Comparison of ENCODE assay signal across 19 cellular contexts in the genomic region with DNA sequence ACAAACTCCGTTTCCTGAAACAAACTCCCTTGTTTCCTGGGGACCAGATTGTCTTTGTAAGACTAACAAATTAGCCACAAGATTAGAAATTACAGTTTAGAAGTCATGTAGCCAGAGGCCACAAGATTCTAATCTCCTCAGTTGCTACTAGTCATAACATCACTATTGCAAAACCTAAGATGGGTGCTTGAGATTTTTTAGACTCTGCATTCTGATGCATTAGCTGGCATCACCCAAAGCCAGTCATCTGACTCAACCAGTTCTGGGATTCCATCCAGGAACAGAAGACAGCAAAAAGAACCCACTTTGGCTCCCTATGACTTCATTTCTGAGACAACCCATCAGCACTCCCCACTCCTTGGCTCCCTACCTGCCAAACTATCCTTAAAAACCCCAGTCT.
DNase-seq lines count a peak whose midpoint lies in the region; ATAC-seq and TF ChIP-seq lines count a peak whose summit lies in the region.
"Had no signal": no experiment of that assay in that cellular context is flagged by ENCODE, and none has a peak within 500 bp of the region (broad histone marks: within the 10 kb centered on the region; RNA-seq: fewer than 3 reads in every experiment).

No MANE protein-coding gene starts in this region.

- no peaks in the 10 kb centered on the region for H3K79me2 ChIP-seq in SK-N-SH (ENCODE audit: insufficient read depth)

- H3K4me3 Mint-ChIP-seq in naive thymus-derived CD4-positive, alpha-beta T cell: no peak overlapping the region

- no peak for TF ChIP-seq EP300 in SK-N-SH (IDR thresholded peaks at IDR 0.05; ENCODE audit: borderline replicate concordance in 1 of 2, low read depth in 1 of 2, low read length in 1 of 2)

- no peak overlapping the region for H2AFZ ChIP-seq in SK-N-SH (ENCODE audit: low read depth)

- no peak overlapping the region for H3K27ac Mint-ChIP-seq in naive thymus-derived CD4-positive, alpha-beta T cell
- H3K27ac Mint-ChIP-seq: activated naive CD4-positive, alpha-beta T cell treated with anti-CD3 and anti-CD28 coated beads, Interleukin-2, amount 50 U/mL, for 72 hours had no signal

- H3K27ac ChIP-seq in SK-N-SH (ENCODE audit: low read depth in 2 of 2, low read length in 1 of 2): no peak overlapping the region
- H3K27ac ChIP-seq in heart right ventricle: no peak overlapping the region
- no peak overlapping the region for H3K27ac ChIP-seq in naive thymus-derived CD4-positive, alpha-beta T cell (ENCODE audit: low read depth, low read length)
- H3K27ac ChIP-seq: 22Rv1; BLaER1 treated with 17β-estradiol and CSF1 and Interleukin-3, amounts not matched to agents 10 nM and 100 nM; lower lobe of right lung; tibial artery had no signal

- no peaks in the 10 kb centered on the region for H3K27me3 Mint-ChIP-seq in naive thymus-derived CD4-positive, alpha-beta T cell

- no peaks in the 10 kb centered on the region for H4K20me1 ChIP-seq in SK-N-SH (ENCODE audit: insufficient read depth)
- H4K20me1 ChIP-seq: BLaER1 treated with 17β-estradiol and CSF1 and Interleukin-3, amounts not matched to agents 10 nM and 100 nM had no signal

- no peak for TF ChIP-seq CTCF in SK-N-SH (IDR thresholded peaks at IDR 0.05)
- TF ChIP-seq CTCF in astrocyte of the cerebellum (IDR thresholded peaks at IDR 0.05; ENCODE audit: low read depth, low read length, missing control alignments): no peak
- no peak for TF ChIP-seq CTCF in heart right ventricle (IDR thresholded peaks at IDR 0.05)

- no peak overlapping the region for H3K4me2 ChIP-seq in SK-N-SH

- H3K4me3 ChIP-seq in SK-N-SH (ENCODE audit: low read depth in 2 of 2, low read length in 1 of 2) (no peak overlapping the region), astrocyte of the cerebellum (ENCODE audit: low read depth, low read length) (no peak overlapping the region), heart right ventricle (no peak overlapping the region)
- no peak overlapping the region for H3K4me3 ChIP-seq in naive thymus-derived CD4-positive, alpha-beta T cell (ENCODE audit: low read length)
- H3K4me3 ChIP-seq: BLaER1 treated with 17β-estradiol and CSF1 and Interleukin-3, amounts not matched to agents 10 nM and 100 nM; lower lobe of right lung; tibial artery had no signal

- DNase-seq in SK-N-SH (no peak), astrocyte of the cerebellum (ENCODE audit: low read depth) (peak; percentile 0), iris pigment epithelial cell (ENCODE audit: low read depth) (peak; percentile 1), heart right ventricle (no peak)
- no peak for DNase-seq in central memory CD4-positive, alpha-beta T cell
- DNase-seq in naive thymus-derived CD4-positive, alpha-beta T cell: no peak
- DNase-seq: activated CD4-positive, alpha-beta T cell treated with anti-CD3 and anti-CD28 coated beads for 1 hour; dermis blood vessel endothelial cell; lower lobe of right lung; NCI-H82; nucleus accumbens; right cardiac atrium; stimulated activated naive CD4-positive, alpha-beta T cell treated with Interleukin-2 at 50 U/mL for 16 hours; tibial artery had no signal

- H3K4me1 Mint-ChIP-seq in naive thymus-derived CD4-positive, alpha-beta T cell: no peaks in the 10 kb centered on the region

- in situ Hi-C loops in astrocyte of the cerebellum (cut with HindIII; ENCODE audit: low sequenced_read_pairs): no loop called here

- POLR2A ChIA-PET in SK-N-SH (lab: Yijun Ruan, JAX): no interaction called here
- POLR2A ChIA-PET in naive thymus-derived CD4-positive, alpha-beta T cell (lab: Charles Lee): no interaction called here

- H3K9me3 Mint-ChIP-seq in naive thymus-derived CD4-positive, alpha-beta T cell: peaks cover 0 to 21% (median 7%) of the 10 kb centered on the region in 11 donors

- H3K36me3 Mint-ChIP-seq in naive thymus-derived CD4-positive, alpha-beta T cell: no peaks in the 10 kb centered on the region

- no peaks in the 10 kb centered on the region for H3K36me3 ChIP-seq in SK-N-SH (replicated peaks in 1 of 2; ENCODE audit: control insufficient read depth in 1 of 2, insufficient read depth in 2 of 2, low read length in 1 of 2)
- no peaks in the 10 kb centered on the region for H3K36me3 ChIP-seq in heart right ventricle
- no peaks in the 10 kb centered on the region for H3K36me3 ChIP-seq in naive thymus-derived CD4-positive, alpha-beta T cell (ENCODE audit: control insufficient read depth in 2 of 3, insufficient read depth in 3 of 3, low read length in 3 of 3)
- H3K36me3 ChIP-seq: BLaER1 treated with 17β-estradiol and CSF1 and Interleukin-3, amounts not matched to agents 10 nM and 100 nM; lower lobe of right lung; tibial artery had no signal

- H3K27me3 ChIP-seq in SK-N-SH (ENCODE audit: insufficient read depth): no peaks in the 10 kb centered on the region
- no peaks in the 10 kb centered on the region for H3K27me3 ChIP-seq in heart right ventricle
- no peaks in the 10 kb centered on the region for H3K27me3 ChIP-seq in naive thymus-derived CD4-positive, alpha-beta T cell (ENCODE audit: control insufficient read depth in 2 of 2, insufficient read depth in 2 of 2, low read length in 2 of 2)
- H3K27me3 ChIP-seq: BLaER1 treated with 17β-estradiol and CSF1 and Interleukin-3, amounts not matched to agents 10 nM and 100 nM; tibial artery had no signal

- TF ChIP-seq RAD21 in SK-N-SH (IDR thresholded peaks at IDR 0.05; ENCODE audit: low read length): no peak

- no peaks in the 10 kb centered on the region for H3K9me3 ChIP-seq in SK-N-SH
- H3K9me3 ChIP-seq in heart right ventricle: peaks cover 0 to 3% (median 0%) of the 10 kb centered on the region in 11 donors
- no peaks in the 10 kb centered on the region for H3K9me3 ChIP-seq in naive thymus-derived CD4-positive, alpha-beta T cell (ENCODE audit: control insufficient read depth in 2 of 3, low read length in 3 of 3)
- H3K9me3 ChIP-seq: lower lobe of right lung, tibial artery had no signal

- CTCF ChIA-PET in SK-N-SH (lab: Yijun Ruan, JAX): no interaction called here
- CTCF ChIA-PET in naive thymus-derived CD4-positive, alpha-beta T cell (lab: Charles Lee): no interaction called here

- 7% methylated on average over 1 of the region's 1 CpG for WGBS in SK-N-SH (ENCODE audit: low lambda C conversion rate)
- WGBS in heart right ventricle, 2 donors: 56 to 57% methylated on average over 1 of the region's 1 CpG

- H3K4me1 ChIP-seq in SK-N-SH (ENCODE audit: control insufficient read depth in 1 of 2, insufficient read depth in 2 of 2, low read depth in 1 of 2, low read length in 1 of 2) (no peaks in the 10 kb centered on the region), heart right ventricle (no peaks in the 10 kb centered on the region)
- no peaks in the 10 kb centered on the region for H3K4me1 ChIP-seq in naive thymus-derived CD4-positive, alpha-beta T cell (ENCODE audit: control insufficient read depth in 2 of 2, insufficient read depth in 2 of 2, low read length in 2 of 2)
- H3K4me1 ChIP-seq: lower lobe of right lung, tibial artery had no signal

- no peaks in the 10 kb centered on the region for H3F3A ChIP-seq in SK-N-SH (replicated peaks; ENCODE audit: insufficient read depth)

- H3K9me2 ChIP-seq in SK-N-SH: no peaks in the 10 kb centered on the region

- no peak for ATAC-seq in SK-N-SH treated with all-trans-retinoic acid at 6 μM for 48 hours
- ATAC-seq in heart right ventricle: no peak
- ATAC-seq in naive thymus-derived CD4-positive, alpha-beta T cell: no peak
- no peak for ATAC-seq in HG02610 (IDR thresholded peaks at IDR 0.05; ENCODE audit: unreplicated experiment)
- ATAC-seq: activated naive CD4-positive, alpha-beta T cell treated with anti-CD3 and anti-CD28 coated beads, Interleukin-2, amount 50 U/mL, for 72 hours; lower lobe of right lung; right cardiac atrium had no signal

- intact Hi-C loops in heart right ventricle (cut with DNase I): no loop called here
- intact Hi-C loops in naive thymus-derived CD4-positive, alpha-beta T cell (cut with micrococcal nuclease): no loop called here

- no peak overlapping the region for H3K9ac ChIP-seq in SK-N-SH
- H3K9ac ChIP-seq: BLaER1 treated with 17β-estradiol and CSF1 and Interleukin-3, amounts not matched to agents 10 nM and 100 nM had no signal

TF ChIP-seq in SK-N-SH treated with all-trans-retinoic acid at 6 μM for 48 hours, 23 proteins besides CTCF, POLR2A, EP300 and RAD21:
- TF ChIP-seq ZNF8 (CRISPR knock-in tag; IDR thresholded peaks at IDR 0.05): no peak
- TF ChIP-seq ISL1 (CRISPR knock-in tag; IDR thresholded peaks at IDR 0.05): peak; percentile 34; the same call in 1 of the 2 replicates
- TF ChIP-seq GLIS3 (CRISPR knock-in tag; IDR thresholded peaks at IDR 0.05): no peak

TF ChIP-seq in SK-N-SH, 30 proteins besides CTCF, POLR2A, EP300 and RAD21 (continues in another document):
- TF ChIP-seq EZH2phosphoT487 (IDR thresholded peaks at IDR 0.05; ENCODE audit: borderline replicate concordance, low read depth): no peak
- TF ChIP-seq, protein P1, sequence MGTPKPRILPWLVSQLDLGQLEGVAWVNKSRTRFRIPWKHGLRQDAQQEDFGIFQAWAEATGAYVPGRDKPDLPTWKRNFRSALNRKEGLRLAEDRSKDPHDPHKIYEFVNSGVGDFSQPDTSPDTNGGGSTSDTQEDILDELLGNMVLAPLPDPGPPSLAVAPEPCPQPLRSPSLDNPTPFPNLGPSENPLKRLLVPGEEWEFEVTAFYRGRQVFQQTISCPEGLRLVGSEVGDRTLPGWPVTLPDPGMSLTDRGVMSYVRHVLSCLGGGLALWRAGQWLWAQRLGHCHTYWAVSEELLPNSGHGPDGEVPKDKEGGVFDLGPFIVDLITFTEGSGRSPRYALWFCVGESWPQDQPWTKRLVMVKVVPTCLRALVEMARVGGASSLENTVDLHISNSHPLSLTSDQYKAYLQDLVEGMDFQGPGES (IDR thresholded peaks at IDR 0.05; ENCODE audit: low read depth, low read length): no peak
- no peak for TF ChIP-seq RCOR1 (IDR thresholded peaks at IDR 0.05; ENCODE audit: low read length)
- no peak for TF ChIP-seq USF1 (IDR thresholded peaks at IDR 0.05; ENCODE audit: borderline replicate concordance, low read depth)
- TF ChIP-seq POLR2AphosphoS5 (IDR thresholded peaks at IDR 0.05; ENCODE audit: low read depth, low read length): no peak
- no peak for TF ChIP-seq GATA2 (CRISPR knock-in tag; IDR thresholded peaks at IDR 0.05)
- TF ChIP-seq SMC3 (IDR thresholded peaks at IDR 0.05; ENCODE audit: low read depth, low read length): no peak
- no peak for TF ChIP-seq GABPA (IDR thresholded peaks at IDR 0.05; ENCODE audit: low read depth)
- no peak for TF ChIP-seq JUND (IDR thresholded peaks at IDR 0.05)
- no peak for TF ChIP-seq SIN3A (IDR thresholded peaks at IDR 0.05; ENCODE audit: borderline replicate concordance, low read depth, low read length)
- no peak for TF ChIP-seq TEAD4 (IDR thresholded peaks at IDR 0.05; ENCODE audit: borderline replicate concordance, insufficient read depth)
- no peak for TF ChIP-seq NRF1 (IDR thresholded peaks at IDR 0.05; ENCODE audit: low read depth, low read length)
- no peak for TF ChIP-seq RFX5 (IDR thresholded peaks at IDR 0.05; ENCODE audit: low read length)

Comparison
In these comparisons a context has a peak if more than half of its experiments do, and no peak if none do; other contexts are left out.
1. DNase-seq: peak in astrocyte of the cerebellum (single experiment) and iris pigment epithelial cell (single experiment); none in SK-N-SH (single experiment), central memory CD4-positive, alpha-beta T cell (single experiment), heart right ventricle (0 of 2) and naive thymus-derived CD4-positive, alpha-beta T cell (0 of 9).